30 cellular contexts compared by ENCODE assay signal in genomic region chr1:93083979-93084378, GRCh38.
"Had no signal": no experiment of that assay in that cellular context is flagged by ENCODE, and none has a peak within 500 bp of the region (broad histone marks: within the 10 kb centered on the region; RNA-seq: fewer than 3 reads in every experiment).

No MANE protein-coding gene starts in this region.

- H3K4me2 ChIP-seq: KMS-11 had no signal

- ATAC-seq: activated CD8-positive, alpha-beta T cell treated with anti-CD3 and anti-CD28 coated beads for 36 hours; Panc1; SK-N-SH treated with all-trans-retinoic acid at 6 μM for 48 hours had no signal

- H3K36me3 ChIP-seq: colonic mucosa had no signal

- H3K27ac ChIP-seq: ascending aorta, cardiac muscle cell, colonic mucosa, KMS-11, WERI-Rb-1 had no signal

- H3K4me3 ChIP-seq: ascending aorta, cardiac muscle cell, colonic mucosa had no signal

- DNase-seq: activated CD4-positive, alpha-beta T cell treated with anti-CD3 and anti-CD28 coated beads for 1 hour; activated CD4-positive, alpha-beta T cell treated with anti-CD3 and anti-CD28 coated beads, Interleukin-2, amount 10 ng/mL, durations not matched to agents 24 days and 14 days; activated CD4-positive, alpha-beta T cell treated with anti-CD3 and anti-CD28 coated beads, Interleukin-2, amount 50 U/mL, for 4 hours; activated CD4-positive, CD25-positive, alpha-beta regulatory T cell; activated CD8-positive, alpha-beta T cell treated with anti-CD3 and anti-CD28 coated beads for 36 hours; activated gamma-delta T cell; activated naive CD4-positive, alpha-beta T cell treated with Interleukin-2 at 50 U/mL for 16 hours; activated T-cell treated with anti-CD3 and anti-CD28 coated beads for 4 hours; activated T-cell treated with anti-CD3 and anti-CD28 coated beads, Interleukin-2, amount 50 U/mL, for 48 hours; amygdala; colonic mucosa; NCI-H1105; NCI-H1417 treated with DMSO at 0.1 percent for 48 hours; NCI-H187 treated with DMSO at 0.1 percent for 48 hours; NCI-H2081 treated with DMSO at 0.1 percent for 48 hours; NCI-H345; NCI-H524 treated with DMSO at 0.1 percent for 48 hours; SHP77 treated with DMSO at 0.1 percent for 48 hours; SW 1271; T-helper 1 cell; T1000; WERI-Rb-1 had no signal

- H3K4me1 ChIP-seq: colonic mucosa had no signal

- H3K9ac ChIP-seq: KMS-11 had no signal

- H3K27me3 ChIP-seq: ascending aorta, cardiac muscle cell, colonic mucosa had no signal

- H3K9me3 Mint-ChIP-seq: activated CD4-positive, alpha-beta T cell treated with anti-CD3 and anti-CD28 coated beads, Interleukin-2, amount 10 ng/mL, durations not matched to agents 24 days and 14 days; central memory CD8-positive, alpha-beta T cell had no signal

- H3K9me3 ChIP-seq: ascending aorta, colonic mucosa had no signal

- H3K27ac Mint-ChIP-seq: activated CD4-positive, alpha-beta T cell treated with anti-CD3 and anti-CD28 coated beads, Interleukin-2, amount 10 ng/mL, durations not matched to agents 24 days and 14 days; activated CD8-positive, alpha-beta T cell treated with anti-CD3 and anti-CD28 coated beads for 36 hours; activated T-helper 2 cell treated with anti-CD3 and anti-CD28 coated beads, Interferon-gamma antibody, Interleukin-2, Interleukin-4, amounts not matched to agents 10 μg/mL and 5 μg/mL and 100 μg/mL, durations not matched to agents 14 hours and 24 hours and 36 hours had no signal

- H3K4me3 Mint-ChIP-seq: activated CD4-positive, alpha-beta T cell treated with anti-CD3 and anti-CD28 coated beads, Interleukin-2, amount 10 ng/mL, durations not matched to agents 24 days and 14 days; activated CD8-positive, alpha-beta T cell treated with anti-CD3 and anti-CD28 coated beads for 36 hours; central memory CD8-positive, alpha-beta T cell had no signal

- H3K27me3 Mint-ChIP-seq: activated CD4-positive, alpha-beta T cell treated with anti-CD3 and anti-CD28 coated beads, Interleukin-2, amount 10 ng/mL, durations not matched to agents 24 days and 14 days; activated CD8-positive, alpha-beta T cell treated with anti-CD3 and anti-CD28 coated beads for 36 hours; activated naive CD8-positive, alpha-beta T cell; central memory CD8-positive, alpha-beta T cell had no signal
